Comparison of ENCODE assay signal across 8 cellular contexts in genomic region chrX:13043938-13044337, GRCh38. TPM values are rescaled to one million over a fixed set of nuclear protein-coding genes. Genes with fewer than 3 reads are reported as not detected.
"Had no signal": no experiment of that assay in that cellular context is flagged by ENCODE, and none has a peak within 500 bp of the region (broad histone marks: within the 10 kb centered on the region; RNA-seq: fewer than 3 reads in every experiment).

No MANE protein-coding gene starts in this region.

- H3K4me3 ChIP-seq: GM23338, HAP-1, K562 had no signal

- H3K27ac Mint-ChIP-seq: GM23338, HFFc6 had no signal

- ATAC-seq: GM23338, HCT116, K562 had no signal

- H3K4me3 Mint-ChIP-seq: GM23338, HFFc6 had no signal

- H3K36me3 ChIP-seq: HAP-1 had no signal

- H2AFZ ChIP-seq: GM23338 had no signal

- H3K9me3 Mint-ChIP-seq: GM23338, HFFc6 had no signal

- H3K4me2 ChIP-seq: GM23338 had no signal

- H3K9me3 ChIP-seq: HAP-1 had no signal

- DNase-seq: HFFc6, IMR-90 had no signal

RNA-seq across cellular contexts. Expression of gene FAM9C, which starts 0.5 kb away (rescaled TPM):
- total RNA-seq: GM23338, H1, HFFc6, HT-29, IMR-90, K562 had no signal
- polyA plus RNA-seq: H1, IMR-90, K562 had no signal
